1 cellular context compared by ENCODE assay signal in genomic region chr12:124833693-124834122, GRCh38.
TF ChIP-seq lines count a peak whose summit lies in the region.

No MANE protein-coding gene starts in this region.

TF ChIP-seq in HepG2, 621 proteins besides CTCF, POLR2A, EP300 and RAD21:
- TF ChIP-seq HMGXB4 (CRISPR knock-in tag; IDR thresholded peaks at IDR 0.05; ENCODE audit: borderline replicate concordance in 1 of 2, low read depth in 1 of 2), result no peak
- peak; percentile 25 for TF ChIP-seq ZNF687 (CRISPR knock-in tag; IDR thresholded peaks at IDR 0.05)
